Comparison of ENCODE assay signal across 8 cellular contexts in genomic region chr5:74865799-74866652, GRCh38. TPM values are rescaled to one million over a fixed set of nuclear protein-coding genes. Genes with fewer than 3 reads are reported as not detected.
A peak's percentile ranks its signal among the peaks of the same experiment; 100 is the strongest.
DNase-seq lines count a peak whose midpoint lies in the region; ATAC-seq and TF ChIP-seq lines count a peak whose summit lies in the region.

Gene FAM169A (minus strand): TSS chr5:74866387. CDS start chr5:74841676, 24,711 bp downstream.

- DNase-seq in ELR (ENCODE audit: low read depth) = peak; percentile 68
- DNase-seq in HFF-Myc (ENCODE audit: extremely low read depth, low read depth) = no peak
- DNase-seq in activated effector memory CD4-positive, alpha-beta T cell treated with anti-CD3 and anti-CD28 coated beads, Interleukin-2, amount 50 U/mL, for 16 hours = peak; percentile 80
- DNase-seq in germinal center (ENCODE audit: low spot score) = peak; percentile 41
- no peak for DNase-seq in omental fat pad (ENCODE audit: low spot score)
- peak; percentile 70 for DNase-seq in upper lobe of right lung
- no peak for DNase-seq in epidermal melanocyte (ENCODE audit: insufficient read length, low spot score)

- ATAC-seq in omental fat pad (ENCODE audit: low FRiP score) (peak; percentile 74), upper lobe of right lung (peak; percentile 82)

- peak within 1 kb of the TSS; percentile 88 for H2AFZ ChIP-seq in OCI-LY3 (ENCODE audit: low read depth, low read length)

- no peak for TF ChIP-seq CTCF in HFF-Myc (IDR thresholded peaks at IDR 0.05; ENCODE audit: low read depth, low read length, missing control alignments)
- TF ChIP-seq CTCF in OCI-LY3 (IDR thresholded peaks at IDR 0.05; ENCODE audit: low read depth, low read length) = no peak
- TF ChIP-seq CTCF in omental fat pad (IDR thresholded peaks at IDR 0.05) = no peak
- TF ChIP-seq CTCF in upper lobe of right lung (IDR thresholded peaks at IDR 0.05) = no peak

- H3K4me1 ChIP-seq in OCI-LY3 (ENCODE audit: low read length) (peaks cover 5% of the 10 kb centered on the region), upper lobe of right lung (no peaks in the 10 kb centered on the region)

- H3K79me2 ChIP-seq in OCI-LY3 (ENCODE audit: low read length) = peaks cover 12% of the 10 kb centered on the region

- H3K9me3 ChIP-seq in OCI-LY3 (ENCODE audit: insufficient read depth, low read length) = no peaks in the 10 kb centered on the region
- H3K9me3 ChIP-seq in upper lobe of right lung = no peaks in the 10 kb centered on the region

- H3K27me3 ChIP-seq in OCI-LY3 (ENCODE audit: low read depth, low read length) (no peaks in the 10 kb centered on the region), upper lobe of right lung (peaks cover 39% of the 10 kb centered on the region)

- H3K9ac ChIP-seq in OCI-LY3 (ENCODE audit: low read length) = peak within 1 kb of the TSS; percentile 65

- H3K36me3 ChIP-seq in OCI-LY3 (replicated peaks; ENCODE audit: low read depth, low read length) (no peaks in the 10 kb centered on the region), upper lobe of right lung (no peaks in the 10 kb centered on the region)

- H3K4me2 ChIP-seq in OCI-LY3 (ENCODE audit: low read length) = peak within 1 kb of the TSS; percentile 77

- intact Hi-C loops in upper lobe of right lung (cut with DNase I) = no loop called here

- H3K4me3 ChIP-seq in HFF-Myc (replicated peaks; ENCODE audit: low read depth, low read length) (peak within 1 kb of the TSS; percentile 50), OCI-LY3 (ENCODE audit: low read length) (peak within 1 kb of the TSS; percentile 90), upper lobe of right lung (peak within 1 kb of the TSS; percentile 45)

- H3K27ac ChIP-seq in OCI-LY3 (ENCODE audit: low read length) (no peak within 1 kb of the TSS), upper lobe of right lung (no peak within 1 kb of the TSS)

- no peaks in the 10 kb centered on the region for H4K20me1 ChIP-seq in OCI-LY3 (ENCODE audit: insufficient read depth, low read length)

RNA-seq across cellular contexts. Expression of gene FAM169A, which starts in this region (rescaled TPM):
- under 1 TPM; 0.19 to 0.96 (median 0.30) TPM for total RNA-seq in omental fat pad
- 0.84 TPM for total RNA-seq in upper lobe of right lung

Comparison
In these comparisons a context has a peak if more than half of its experiments do, and no peak if none do; other contexts are left out.
1. Peak in ATAC-seq in omental fat pad; RNA of the gene not detected or under 1 TPM.
2. Peak in DNase-seq, ATAC-seq and H3K4me3 ChIP-seq in upper lobe of right lung; RNA of the gene not detected or under 1 TPM.
3. DNase-seq: peak in ELR (single experiment), activated effector memory CD4-positive, alpha-beta T cell treated with anti-CD3 and anti-CD28 coated beads, Interleukin-2, amount 50 U/mL, for 16 hours (single experiment) and germinal center (single experiment); none in HFF-Myc (single experiment), omental fat pad (single experiment) and epidermal melanocyte (single experiment).
4. Peak in every context shown above with its lines, with median percentiles within 50 percentile points of each other: H3K4me3 ChIP-seq.